8 cellular contexts compared by ENCODE assay signal in the genomic region with DNA sequence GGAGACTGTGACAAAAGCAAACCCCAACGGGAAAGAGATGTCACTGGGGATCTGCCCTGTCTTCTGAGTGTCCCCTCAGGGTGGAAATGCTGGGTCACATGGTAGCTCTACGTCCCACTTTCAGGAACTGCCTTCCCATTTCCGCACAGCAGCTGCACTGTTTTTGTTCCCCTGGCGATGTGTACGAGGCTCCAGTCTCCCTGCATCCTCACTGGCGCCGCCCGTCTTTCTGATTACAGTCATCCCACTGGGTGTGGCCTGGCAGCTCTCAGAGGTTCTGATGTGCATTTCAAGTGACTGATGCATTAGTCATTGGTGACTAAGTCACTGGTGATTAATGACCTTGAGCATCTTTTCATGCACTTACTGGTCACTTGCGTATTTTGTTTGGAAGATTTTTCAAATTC. TPM values are rescaled to one million over a fixed set of nuclear protein-coding genes. Genes with fewer than 3 reads are reported as not detected.
A peak's percentile ranks its signal among the peaks of the same experiment; 100 is the strongest.
DNase-seq lines count a peak whose midpoint lies in the region; ATAC-seq and TF ChIP-seq lines count a peak whose summit lies in the region.

No MANE protein-coding gene starts in this region.

- peaks cover 90% of the 10 kb centered on the region for H3K36me3 Mint-ChIP-seq in activated T-cell treated with anti-CD3 and anti-CD28 coated beads, Interleukin-2, amount 50 U/mL, for 24 hours (ENCODE audit: low read depth)

- H3K9me3 ChIP-seq in AG04450 (ENCODE audit: control insufficient read depth, insufficient read depth, low read length) = peaks cover 10% of the 10 kb centered on the region

- DNase-seq in AG04450 (ENCODE audit: low read depth, low spot score) (peak; percentile 96), foreskin melanocyte (peak; percentile 99), renal cortical epithelial cell (ENCODE audit: low read depth) (peak; percentile 100), SK-N-DZ (ENCODE audit: low spot score) (no peak)
- peak; percentile 72 for DNase-seq in activated T-cell treated with anti-CD3 and anti-CD28 coated beads, Interleukin-2, amount 50 U/mL, for 24 hours

- H3K4me1 ChIP-seq in KMS-11 (ENCODE audit: low read depth, poor library complexity, severe bottlenecking) = peaks cover 22% of the 10 kb centered on the region

- ATAC-seq in GM18907 (IDR thresholded peaks at IDR 0.05; ENCODE audit: unreplicated experiment) = no peak
- ATAC-seq in GM21825 (IDR thresholded peaks at IDR 0.05; ENCODE audit: unreplicated experiment) = no peak

- H3K27ac Mint-ChIP-seq in activated T-cell treated with anti-CD3 and anti-CD28 coated beads, Interleukin-2, amount 50 U/mL, for 24 hours = peak overlapping the region; percentile 88

- peak overlapping the region; percentile 2 for H3K4me3 Mint-ChIP-seq in activated T-cell treated with anti-CD3 and anti-CD28 coated beads, Interleukin-2, amount 50 U/mL, for 24 hours

- no peaks in the 10 kb centered on the region; the same call in 1 of the 2 replicates for H3K79me2 ChIP-seq in KMS-11 (ENCODE audit: insufficient read depth, low read depth)

- H3K4me3 ChIP-seq in AG04450 (ENCODE audit: low read depth, low read length) (peak overlapping the region; percentile 30), KMS-11 (IDR thresholded peaks at IDR 0.05; ENCODE audit: insufficient read depth, low read depth, low read length) (no peak overlapping the region)

- no peak overlapping the region for H3K9ac ChIP-seq in KMS-11

- H4K20me1 ChIP-seq in KMS-11 (ENCODE audit: insufficient read depth) = no peaks in the 10 kb centered on the region

- peak overlapping the region; percentile 29; the same call in 1 of the 2 replicates for H3K4me2 ChIP-seq in KMS-11

- H3K27me3 ChIP-seq in AG04450 (ENCODE audit: control insufficient read depth, insufficient read depth, low read length) = no peaks in the 10 kb centered on the region
- no peaks in the 10 kb centered on the region for H3K27me3 ChIP-seq in KMS-11 (ENCODE audit: insufficient read depth, low read depth)

- TF ChIP-seq CTCF in AG04450 (IDR thresholded peaks at IDR 0.05; ENCODE audit: low read depth, low read length) (no peak), KMS-11 (conservative IDR thresholded peaks at IDR 0.05; ENCODE audit: low read depth, low read length) (no peak)

- no peak overlapping the region for H2AFZ ChIP-seq in KMS-11 (ENCODE audit: low read depth)

- H3K36me3 ChIP-seq in KMS-11 (ENCODE audit: insufficient read depth) = no peaks in the 10 kb centered on the region

- POLR2A ChIA-PET in AG04450 (lab: Yijun Ruan, JAX) = interaction anchor here (2.3 kb wide), 2 partner anchors 9 to 22 kb away, joined by 9 to 19 read pairs; a partner anchor contains a TSS

- CTCF ChIA-PET in AG04450 (lab: Charles Lee) = interaction anchor here (0.8 kb wide), 1 partner anchor 9 kb away, joined by 3 read pairs; no protein-coding TSS in a partner anchor

- H3K4me1 Mint-ChIP-seq in activated T-cell treated with anti-CD3 and anti-CD28 coated beads, Interleukin-2, amount 50 U/mL, for 24 hours (ENCODE audit: low read depth) = peaks cover 51% of the 10 kb centered on the region

- peak overlapping the region; percentile 98 for H3K27ac ChIP-seq in AG04450 (ENCODE audit: low read depth, low read length)
- H3K27ac ChIP-seq in KMS-11 = no peak overlapping the region

- H3K9me3 Mint-ChIP-seq in activated T-cell treated with anti-CD3 and anti-CD28 coated beads, Interleukin-2, amount 50 U/mL, for 24 hours = no peaks in the 10 kb centered on the region

- no peaks in the 10 kb centered on the region for H3K27me3 Mint-ChIP-seq in activated T-cell treated with anti-CD3 and anti-CD28 coated beads, Interleukin-2, amount 50 U/mL, for 24 hours

RNA-seq across cellular contexts. Expression of a gene that starts 21.2 kb away (rescaled TPM):
- 97.2 and 107 TPM in 2 replicates for polyA plus RNA-seq in AG04450 (2011; rRNA removed)
- polyA minus RNA-seq in AG04450 (2011; rRNA and poly(A)+ RNA removed) = 68.0 and 68.6 TPM in 2 replicates
- total RNA-seq in renal cortical epithelial cell = 54.2 and 71.9 TPM in 2 replicates
- 88.9 and 89.9 TPM in 2 replicates for polyA plus RNA-seq in SK-N-DZ (2014; cell fraction: cytosol; rRNA removed)
- 160 and 166 TPM in 2 replicates for polyA plus RNA-seq in SK-N-DZ (2014; cell fraction: nucleus; rRNA removed)

RNA-seq across cellular contexts. Expression of a gene that starts 22.1 kb away (rescaled TPM):
- 69.4 and 75.4 TPM in 2 replicates for polyA plus RNA-seq in AG04450 (2011; rRNA removed)
- 56.7 and 59.9 TPM in 2 replicates for polyA minus RNA-seq in AG04450 (2011; rRNA and poly(A)+ RNA removed)
- 130 and 156 TPM in 2 replicates for total RNA-seq in renal cortical epithelial cell
- polyA plus RNA-seq in SK-N-DZ (2014; cell fraction: cytosol; rRNA removed) = 68.6 and 84.7 TPM in 2 replicates
- 77.7 and 99.6 TPM in 2 replicates for polyA plus RNA-seq in SK-N-DZ (2014; cell fraction: nucleus; rRNA removed)

RNA-seq across cellular contexts. Expression of a gene that starts 28.8 kb away (rescaled TPM):
- not detected in 2 replicates for polyA plus RNA-seq in AG04450 (2011; rRNA removed)
- polyA minus RNA-seq in AG04450 (2011; rRNA and poly(A)+ RNA removed) = not detected in 2 replicates
- total RNA-seq in renal cortical epithelial cell = not detected in 2 replicates
- 0.07 TPM in 1 of 2 replicates, not detected in the other for polyA plus RNA-seq in SK-N-DZ (2014; cell fraction: cytosol; rRNA removed)
- not detected in 2 replicates for polyA plus RNA-seq in SK-N-DZ (2014; cell fraction: nucleus; rRNA removed)
